16 cellular contexts compared by ENCODE assay signal in the genomic region with DNA sequence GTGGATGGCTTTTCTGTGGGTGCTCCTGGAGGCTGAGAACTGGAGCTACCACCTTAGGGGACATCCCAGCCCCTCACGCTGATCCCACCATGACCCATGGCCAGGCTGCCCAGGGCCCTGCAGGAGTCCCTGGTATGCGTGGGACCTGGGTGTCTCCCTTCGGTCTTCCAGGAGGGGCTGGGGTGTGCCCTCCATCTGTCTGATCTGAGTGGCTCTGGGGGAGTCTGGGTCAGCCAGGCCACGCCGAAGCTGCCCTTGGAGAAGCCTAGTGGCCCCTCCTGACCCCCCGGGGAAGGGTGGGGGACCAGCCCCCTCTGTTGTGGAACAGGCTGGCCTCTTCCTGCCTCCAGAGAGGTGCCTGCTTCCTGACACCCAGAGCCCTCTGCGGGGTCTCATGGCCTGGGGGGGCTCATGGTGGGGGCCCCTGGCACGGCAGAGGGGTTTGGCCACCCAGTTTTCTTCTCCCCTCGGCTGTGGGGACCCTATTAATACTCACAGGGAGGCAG. TPM values are rescaled to one million over a fixed set of nuclear protein-coding genes. Genes with fewer than 3 reads are reported as not detected.
DNase-seq lines count a peak whose midpoint lies in the region; ATAC-seq and TF ChIP-seq lines count a peak whose summit lies in the region.
"Had no signal": no experiment of that assay in that cellular context is flagged by ENCODE, and none has a peak within 500 bp of the region (broad histone marks: within the 10 kb centered on the region; RNA-seq: fewer than 3 reads in every experiment).

No MANE protein-coding gene starts in this region.

- intact Hi-C loops in prostate gland (cut with DNase I) = no loop called here

- WGBS in hepatocyte (ENCODE audit: low lambda C conversion rate, missing lambda C conversion rate) = 96% methylated on average over 8 of the region's 9 CpGs
- WGBS in prostate gland = 84% methylated on average over 9 of the region's 9 CpGs
- WGBS in smooth muscle cell (ENCODE audit: low lambda C conversion rate) = 94% methylated on average over 7 of the region's 9 CpGs

- H3K9me2 ChIP-seq in hepatocyte (replicated peaks; ENCODE audit: insufficient read depth) = no peaks in the 10 kb centered on the region

- H2AFZ ChIP-seq in hepatocyte (no peak overlapping the region), smooth muscle cell (ENCODE audit: low read depth) (no peak overlapping the region)
- H2AFZ ChIP-seq: PC-9 had no signal

- no peaks in the 10 kb centered on the region for H3K9me3 ChIP-seq in BLaER1
- H3K9me3 ChIP-seq in hepatocyte (ENCODE audit: low read depth) = no peaks in the 10 kb centered on the region
- H3K9me3 ChIP-seq in prostate gland = no peaks in the 10 kb centered on the region
- H3K9me3 ChIP-seq in smooth muscle cell (replicated peaks; ENCODE audit: low read depth) = no peaks in the 10 kb centered on the region

- H3K4me1 ChIP-seq in BLaER1 = peaks cover 58% of the 10 kb centered on the region
- H3K4me1 ChIP-seq in hepatocyte (ENCODE audit: insufficient read depth) = peaks cover 30% of the 10 kb centered on the region
- H3K4me1 ChIP-seq in prostate gland (replicated peaks) = peaks cover 64% of the 10 kb centered on the region
- peaks cover 15% of the 10 kb centered on the region for H3K4me1 ChIP-seq in smooth muscle cell (ENCODE audit: low read depth)

- H3K27me3 ChIP-seq in BLaER1 = peaks cover 69% of the 10 kb centered on the region
- H3K27me3 ChIP-seq in hepatocyte = no peaks in the 10 kb centered on the region
- no peaks in the 10 kb centered on the region for H3K27me3 ChIP-seq in prostate gland (replicated peaks; ENCODE audit: insufficient read depth)
- no peaks in the 10 kb centered on the region for H3K27me3 ChIP-seq in smooth muscle cell (ENCODE audit: low read depth)

- no peak for ATAC-seq in GM21390 (IDR thresholded peaks at IDR 0.05; ENCODE audit: unreplicated experiment)

- TF ChIP-seq CTCF in VCaP (conservative IDR thresholded peaks at IDR 0.05) = no peak
- TF ChIP-seq CTCF in hepatocyte (IDR thresholded peaks at IDR 0.05; ENCODE audit: poor library complexity) = no peak
- no peak for TF ChIP-seq CTCF in prostate gland (IDR thresholded peaks at IDR 0.05)
- TF ChIP-seq CTCF in smooth muscle cell (IDR thresholded peaks at IDR 0.05; ENCODE audit: borderline replicate concordance, insufficient read depth, poor library complexity, severe bottlenecking) = no peak

- H3K27ac ChIP-seq in BLaER1 = no peak overlapping the region
- H3K27ac ChIP-seq in VCaP = peak overlapping the region; percentile 95
- no peak overlapping the region for H3K27ac ChIP-seq in hepatocyte
- peak overlapping the region; percentile 90 to 95 for H3K27ac ChIP-seq in prostate gland
- H3K27ac ChIP-seq in smooth muscle cell (ENCODE audit: low read depth) = no peak overlapping the region

- H3K4me2 ChIP-seq in BLaER1 (peak overlapping the region; percentile 74), hepatocyte (peak overlapping the region; percentile 64), smooth muscle cell (no peak overlapping the region)

- H3K9ac ChIP-seq in BLaER1 (no peak overlapping the region), smooth muscle cell (ENCODE audit: low read depth) (no peak overlapping the region)

- peaks cover 65% of the 10 kb centered on the region for H4K20me1 ChIP-seq in BLaER1
- H4K20me1 ChIP-seq in hepatocyte (ENCODE audit: insufficient read depth, poor library complexity, severe bottlenecking) = peaks cover 17% of the 10 kb centered on the region
- H4K20me1 ChIP-seq in smooth muscle cell (ENCODE audit: low read depth) = peaks cover 100% of the 10 kb centered on the region

- DNase-seq in hepatocyte (ENCODE audit: low spot score) (no peak), prostate gland (ENCODE audit: low spot score) (no peak), dedifferentiated amniotic fluid mesenchymal stem cell (ENCODE audit: extremely low spot score) (no peak), smooth muscle cell (lab: John Stamatoyannopoulos, UW; ENCODE audit: unreplicated experiment) (no peak)
- no peak for DNase-seq in activated CD4-positive, alpha-beta T cell treated with anti-CD3 and anti-CD28 coated beads, Interleukin-2, amount 50 U/mL, for 48 hours
- DNase-seq: activated CD4-positive, alpha-beta memory T cell treated with anti-CD3 and anti-CD28 coated beads for 36 hours; activated naive CD8-positive, alpha-beta T cell treated with anti-CD3 and anti-CD28 coated beads, Interleukin-2, amount 10 ng/mL, durations not matched to agents 7 days and 5 days; activated T-cell treated with anti-CD3 and anti-CD28 coated beads, Interleukin-2, amount 50 U/mL, for 48 hours; central memory CD4-positive, alpha-beta T cell; foreskin melanocyte; NCI-H2107; NCI-H526 treated with DMSO at 0.1 percent for 48 hours had no signal

- H3K79me2 ChIP-seq in hepatocyte (peaks cover 89% of the 10 kb centered on the region), smooth muscle cell (ENCODE audit: low read depth) (peaks cover 96% of the 10 kb centered on the region)

- no peaks in the 10 kb centered on the region for H3K36me3 ChIP-seq in BLaER1
- H3K36me3 ChIP-seq in hepatocyte (replicated peaks; ENCODE audit: insufficient read depth, low read depth) = no peaks in the 10 kb centered on the region
- no peaks in the 10 kb centered on the region for H3K36me3 ChIP-seq in prostate gland
- H3K36me3 ChIP-seq in smooth muscle cell (ENCODE audit: low read depth) = no peaks in the 10 kb centered on the region

- H3F3A ChIP-seq in smooth muscle cell (ENCODE audit: low read depth) = peaks cover 4% of the 10 kb centered on the region

- no peak overlapping the region for H3K4me3 ChIP-seq in BLaER1
- H3K4me3 ChIP-seq in hepatocyte = no peak overlapping the region
- no peak overlapping the region for H3K4me3 ChIP-seq in prostate gland
- no peak overlapping the region for H3K4me3 ChIP-seq in smooth muscle cell
- H3K4me3 ChIP-seq: PC-9 had no signal

- no peak for TF ChIP-seq POLR2A in prostate gland (IDR thresholded peaks at IDR 0.05)

RNA-seq across cellular contexts. Expression of gene BAIAP2, which starts 10.7 kb away (rescaled TPM):
- 15.8 and 27.1 TPM in 2 replicates for total RNA-seq in hepatocyte
- polyA plus RNA-seq in hepatocyte = 49.7 and 60.0 TPM in 2 replicates
- 100 to 1,000 TPM; 125 to 148 TPM for total RNA-seq in prostate gland
- total RNA-seq in smooth muscle cell = 27.8 and 41.9 TPM in 2 replicates
- polyA plus RNA-seq in smooth muscle cell = 26.6 and 47.2 TPM in 2 replicates

RNA-seq across cellular contexts. Expression of gene CHMP6, which starts 54.0 kb away (rescaled TPM):
- total RNA-seq in hepatocyte (16.9 and 27.8 TPM in 2 replicates), prostate gland (10 to 100 TPM; 30.6 to 35.3 TPM), smooth muscle cell (5.8 and 11.9 TPM in 2 replicates)
- polyA plus RNA-seq in hepatocyte (30.8 and 38.3 TPM in 2 replicates), smooth muscle cell (21.5 and 30.9 TPM in 2 replicates)

Comparison
In these comparisons a context has a peak if more than half of its experiments do, and no peak if none do; other contexts are left out.
1. H3K27ac ChIP-seq: peak in VCaP (single experiment) and prostate gland (2 of 2); none in BLaER1 (single experiment), hepatocyte (single experiment) and smooth muscle cell (single experiment).